Comparison of ENCODE assay signal across 18 cellular contexts in the genomic region with DNA sequence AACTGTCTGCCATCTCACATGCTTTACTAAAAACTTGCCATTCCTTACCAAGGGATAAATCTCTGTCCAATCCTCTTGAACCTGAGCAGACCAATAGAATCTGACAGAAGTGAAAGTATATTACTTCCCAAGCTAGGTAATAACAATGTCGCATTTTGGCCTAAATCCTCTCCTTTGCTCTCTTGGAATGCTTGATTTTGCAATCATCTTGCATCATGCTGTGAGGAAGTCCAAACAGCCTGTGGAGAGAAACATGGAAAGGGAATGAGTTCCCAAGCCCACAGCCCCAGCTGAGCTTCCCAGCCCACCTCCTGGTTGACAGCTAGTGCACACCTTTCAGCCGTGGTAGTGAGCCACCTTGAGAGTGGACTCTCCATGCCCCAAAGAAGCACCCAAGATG.
DNase-seq lines count a peak whose midpoint lies in the region; ATAC-seq and TF ChIP-seq lines count a peak whose summit lies in the region.
"Had no signal": no experiment of that assay in that cellular context is flagged by ENCODE, and none has a peak within 500 bp of the region (broad histone marks: within the 10 kb centered on the region; RNA-seq: fewer than 3 reads in every experiment).

No MANE protein-coding gene starts in this region.

- no peaks in the 10 kb centered on the region for H3K9me3 ChIP-seq in breast epithelium
- no peaks in the 10 kb centered on the region for H3K9me3 ChIP-seq in WERI-Rb-1 (ENCODE audit: severe bottlenecking)
- H3K9me3 ChIP-seq: A549 had no signal

- no peak for TF ChIP-seq CTCF in breast epithelium (IDR thresholded peaks at IDR 0.05)
- TF ChIP-seq CTCF in fibroblast of pulmonary artery (IDR thresholded peaks at IDR 0.05; ENCODE audit: low read length, missing control alignments): no peak
- no peak for TF ChIP-seq CTCF in WERI-Rb-1 (IDR thresholded peaks at IDR 0.05; ENCODE audit: low read depth, low read length)

- intact Hi-C loops in breast epithelium (cut with DNase I; ENCODE audit: low total_unique reads) (no loop called here), left ventricle myocardium superior (cut with micrococcal nuclease) (no loop called here)

- peak overlapping the region; percentile 27 to 61 for H3K27ac ChIP-seq in breast epithelium
- H3K27ac ChIP-seq in WERI-Rb-1: no peak overlapping the region
- H3K27ac ChIP-seq in substantia nigra (ENCODE audit: low read depth, low read length, poor library complexity, severe bottlenecking): no peak overlapping the region
- H3K27ac ChIP-seq: A549 had no signal

- no peak for ATAC-seq in left ventricle myocardium superior
- ATAC-seq: A549, Panc1, Right ventricle myocardium inferior had no signal

- peak; percentile 20 for DNase-seq in HuH-7 (ENCODE audit: low spot score)
- DNase-seq in breast epithelium (ENCODE audit: low spot score in 2 of 2): no peak
- DNase-seq in fibroblast of pulmonary artery (ENCODE audit: low read depth): peak; percentile 3
- peak; percentile 52 for DNase-seq in renal cortical epithelial cell (ENCODE audit: low read depth)
- DNase-seq in WERI-Rb-1: no peak
- no peak for DNase-seq in left ventricle myocardium superior
- DNase-seq in iPS-NIHi11 (ENCODE audit: low spot score): no peak
- DNase-seq in substantia nigra (lab: John Stamatoyannopoulos, UW): no peak
- DNase-seq: DMS53, H7, KBM-7, NCI-H1092, NCI-H1694, NCI-H446, NCI-H774 had no signal

- H3K4me3 ChIP-seq in breast epithelium (no peak overlapping the region), fibroblast of pulmonary artery (replicated peaks; ENCODE audit: low read depth, low read length) (no peak overlapping the region), WERI-Rb-1 (ENCODE audit: low read depth, low read length) (no peak overlapping the region)
- H3K4me3 ChIP-seq: A549 had no signal

- no peaks in the 10 kb centered on the region for H3K4me1 ChIP-seq in breast epithelium
- H3K4me1 ChIP-seq: A549 had no signal

- no peaks in the 10 kb centered on the region for H3K27me3 ChIP-seq in breast epithelium
- H3K27me3 ChIP-seq in WERI-Rb-1 (ENCODE audit: insufficient read depth, low read depth, severe bottlenecking): no peaks in the 10 kb centered on the region

- TF ChIP-seq POLR2A in breast epithelium (IDR thresholded peaks at IDR 0.05): no peak

- H3K36me3 ChIP-seq in breast epithelium (no peaks in the 10 kb centered on the region), WERI-Rb-1 (no peaks in the 10 kb centered on the region)

Comparison
In these comparisons a context has a peak if more than half of its experiments do, and no peak if none do; other contexts are left out.
1. DNase-seq: peak in HuH-7 (single experiment), fibroblast of pulmonary artery (single experiment) and renal cortical epithelial cell (single experiment); none in breast epithelium (0 of 2), WERI-Rb-1 (single experiment), left ventricle myocardium superior (single experiment), iPS-NIHi11 (single experiment) and substantia nigra (0 of 49).
2. H3K27ac ChIP-seq: peak in breast epithelium (2 of 2); none in WERI-Rb-1 (single experiment) and substantia nigra (single experiment).